In the genomic region with DNA sequence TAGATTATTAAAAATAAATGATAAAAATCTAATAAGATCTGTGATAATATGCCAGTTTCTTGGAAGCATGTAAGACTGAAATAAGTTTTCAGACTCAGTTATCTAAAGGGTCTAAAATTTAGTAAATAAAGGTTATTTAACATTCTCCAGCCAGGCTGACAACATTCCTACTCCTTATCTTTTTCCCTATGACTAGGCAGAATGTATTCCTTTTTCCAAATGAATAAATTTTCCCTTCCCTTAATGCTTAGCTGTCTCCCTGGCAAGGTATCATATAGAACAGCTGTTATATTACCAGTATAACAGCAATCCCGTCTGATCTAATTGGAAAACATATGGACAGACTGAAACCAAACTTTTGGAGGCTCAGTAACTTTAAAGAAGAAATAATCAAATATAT, we compare ENCODE assay signal across 31 cellular contexts.
"Had no signal": no experiment of that assay in that cellular context is flagged by ENCODE, and none has a peak within 500 bp of the region (broad histone marks: within the 10 kb centered on the region; RNA-seq: fewer than 3 reads in every experiment).

No MANE protein-coding gene starts in this region.

- H3K27me3 Mint-ChIP-seq: activated naive CD8-positive, alpha-beta T cell treated with anti-CD3 and anti-CD28 coated beads for 36 hours; brain; naive B cell; stimulated activated naive CD8-positive, alpha-beta T cell treated with anti-CD3 and anti-CD28 coated beads, Interleukin-15, Interleukin-2, amounts not matched to agents 100 ng/mL and 50 ng/mL, for 24 hours had no signal

- H3K36me3 ChIP-seq: adrenal gland, cardiac muscle cell, colonic mucosa, ovary, prostate gland, WERI-Rb-1 had no signal

- H3K27me3 ChIP-seq: adrenal gland, colonic mucosa, ovary, upper lobe of left lung had no signal

- H3K4me1 ChIP-seq: colonic mucosa, prostate gland had no signal

- H3K9me3 Mint-ChIP-seq: activated naive CD4-positive, alpha-beta T cell treated with anti-CD3 and anti-CD28 coated beads for 36 hours; activated naive CD8-positive, alpha-beta T cell treated with anti-CD3 and anti-CD28 coated beads for 36 hours; naive B cell; nephron progenitor cell; stimulated activated effector memory CD8-positive, alpha-beta T cell treated with anti-CD3 and anti-CD28 coated beads, Interleukin-12 subunit alpha, Interleukin-12 subunit beta, amount 100 ng/mL, for 72 hours; stimulated activated naive CD8-positive, alpha-beta T cell treated with anti-CD3 and anti-CD28 coated beads, Interleukin-15, Interleukin-2, amounts not matched to agents 100 ng/mL and 50 ng/mL, for 24 hours had no signal

- H3K27ac ChIP-seq: adrenal gland, cardiac muscle cell, colonic mucosa, epithelial cell of prostate, ovary, prostate gland, skin epidermis, upper lobe of left lung, WERI-Rb-1 had no signal

- H3K4me3 ChIP-seq: adrenal gland, cardiac muscle cell, colonic mucosa, ovary, prostate gland, skin epidermis, upper lobe of left lung had no signal

- H3K36me3 Mint-ChIP-seq: naive B cell; stimulated activated effector memory CD8-positive, alpha-beta T cell treated with anti-CD3 and anti-CD28 coated beads, Interleukin-12 subunit alpha, Interleukin-12 subunit beta, amount 100 ng/mL, for 72 hours had no signal

- H3K4me1 Mint-ChIP-seq: stimulated activated effector memory CD8-positive, alpha-beta T cell treated with anti-CD3 and anti-CD28 coated beads, Interleukin-12 subunit alpha, Interleukin-12 subunit beta, amount 100 ng/mL, for 72 hours had no signal

- ATAC-seq: activated CD4-positive, CD25-positive, alpha-beta regulatory T cell treated with anti-CD3 and anti-CD28 coated beads, Interleukin-2, amount 50 U/mL, for 24 hours; left cardiac atrium; sciatic nerve; stimulated activated effector memory CD8-positive, alpha-beta T cell treated with anti-CD3 and anti-CD28 coated beads, Interleukin-12 subunit alpha, Interleukin-12 subunit beta, amount 100 ng/mL, for 72 hours had no signal

- H3K9me3 ChIP-seq: adrenal gland, colonic mucosa, ovary, prostate gland, upper lobe of left lung had no signal

- H3K27ac Mint-ChIP-seq: activated naive CD4-positive, alpha-beta T cell treated with anti-CD3 and anti-CD28 coated beads for 36 hours; activated naive CD8-positive, alpha-beta T cell treated with anti-CD3 and anti-CD28 coated beads for 36 hours; naive B cell; nephron progenitor cell; stimulated activated effector memory CD8-positive, alpha-beta T cell treated with anti-CD3 and anti-CD28 coated beads, Interleukin-12 subunit alpha, Interleukin-12 subunit beta, amount 100 ng/mL, for 72 hours; stimulated activated naive CD8-positive, alpha-beta T cell treated with anti-CD3 and anti-CD28 coated beads, Interleukin-15, Interleukin-2, amounts not matched to agents 100 ng/mL and 50 ng/mL, for 24 hours had no signal

- DNase-seq: activated CD4-positive, alpha-beta T cell treated with anti-CD3 and anti-CD28 coated beads for 48 hours; activated CD4-positive, alpha-beta T cell treated with anti-CD3 and anti-CD28 coated beads, Interleukin-2, amount 50 U/mL, for 48 hours; activated CD8-positive, alpha-beta memory T cell treated with anti-CD3 and anti-CD28 coated beads for 24 hours; activated effector memory CD4-positive, alpha-beta T cell treated with Interleukin-2 at 50 U/mL for 16 hours; activated naive CD4-positive, alpha-beta T cell treated with anti-CD3 and anti-CD28 coated beads for 36 hours; activated naive CD8-positive, alpha-beta T cell treated with anti-CD3 and anti-CD28 coated beads for 36 hours; adrenal gland; aorta; cerebellar nuclear complex; colonic mucosa; effector CD8-positive, alpha-beta T cell; head of caudate nucleus; hippocampal formation; left cardiac atrium; naive B cell; nephron progenitor cell; ovary; retina; stimulated activated CD4-positive, alpha-beta T cell treated with anti-CD3 and anti-CD28 coated beads, Interleukin-4, amount 100 ng/mL, for 24 hours; T1000; upper lobe of left lung; WERI-Rb-1 had no signal

- H3K4me3 Mint-ChIP-seq: activated naive CD4-positive, alpha-beta T cell treated with anti-CD3 and anti-CD28 coated beads for 36 hours; activated naive CD8-positive, alpha-beta T cell treated with anti-CD3 and anti-CD28 coated beads for 36 hours; naive B cell; nephron progenitor cell; stimulated activated effector memory CD8-positive, alpha-beta T cell treated with anti-CD3 and anti-CD28 coated beads, Interleukin-12 subunit alpha, Interleukin-12 subunit beta, amount 100 ng/mL, for 72 hours; stimulated activated naive CD8-positive, alpha-beta T cell treated with anti-CD3 and anti-CD28 coated beads, Interleukin-15, Interleukin-2, amounts not matched to agents 100 ng/mL and 50 ng/mL, for 24 hours had no signal
